9 cellular contexts compared by ENCODE assay signal in genomic region chr19:2089001-2089711, GRCh38. TPM values are rescaled to one million over a fixed set of nuclear protein-coding genes. Genes with fewer than 3 reads are reported as not detected.
DNase-seq lines count a peak whose midpoint lies in the region; ATAC-seq and TF ChIP-seq lines count a peak whose summit lies in the region.
"Had no signal": no experiment of that assay in that cellular context is flagged by ENCODE, and none has a peak within 500 bp of the region (broad histone marks: within the 10 kb centered on the region; RNA-seq: fewer than 3 reads in every experiment).

No MANE protein-coding gene starts in this region.

- intact Hi-C loops in CD14-positive monocyte (cut with micrococcal nuclease) = loop anchor here in 1 of 2 donors (2.0 kb wide), 1 partner anchor 14 kb away; no protein-coding TSS in a partner anchor

- peaks cover 0 to 3% (median 0%) of the 10 kb centered on the region in 3 donors for H3K27me3 Mint-ChIP-seq in CD14-positive monocyte (ENCODE audit: low read depth in 3 of 3)
- peaks cover 8% of the 10 kb centered on the region for H3K27me3 Mint-ChIP-seq in HFFc6 (ENCODE audit: insufficient read depth)
- no peaks in the 10 kb centered on the region for H3K27me3 Mint-ChIP-seq in activated naive CD8-positive, alpha-beta T cell treated with anti-CD3 and anti-CD28 coated beads for 36 hours

- H3K4me1 Mint-ChIP-seq in CD14-positive monocyte (peaks cover 79% of the 10 kb centered on the region), HFFc6 (ENCODE audit: low read depth) (peaks cover 34% of the 10 kb centered on the region)
- H3K4me1 Mint-ChIP-seq in activated naive CD8-positive, alpha-beta T cell treated with anti-CD3 and anti-CD28 coated beads for 36 hours = peaks cover 69% of the 10 kb centered on the region

- H3K27me3 ChIP-seq in mononuclear cell (ENCODE audit: insufficient read depth, low read length) = no peaks in the 10 kb centered on the region

- no peak for DNase-seq in CD14-positive monocyte (ENCODE audit: low spot score)
- DNase-seq in HFFc6 = no peak
- peak; percentile 55 for DNase-seq in activated naive CD8-positive, alpha-beta T cell treated with anti-CD3 and anti-CD28 coated beads for 36 hours
- DNase-seq in GM19240 (ENCODE audit: insufficient read length, low spot score) = no peak
- no peak for DNase-seq in nucleus accumbens (lab: John Stamatoyannopoulos, UW)
- no peak for DNase-seq in DMS153 treated with DMSO at 0.1 percent for 48 hours (lab: John Stamatoyannopoulos, UW; ENCODE audit: unreplicated experiment)
- DNase-seq in omental fat pad (ENCODE audit: low spot score) = no peak
- DNase-seq: Right ventricle myocardium superior had no signal

- H3K9me3 ChIP-seq in mononuclear cell (ENCODE audit: low read depth, low read length) = no peaks in the 10 kb centered on the region

- peaks cover 24 to 42% of the 10 kb centered on the region in 2 donors for H3K36me3 Mint-ChIP-seq in CD14-positive monocyte
- H3K36me3 Mint-ChIP-seq in HFFc6 (ENCODE audit: low read depth) = peaks cover 5% of the 10 kb centered on the region
- H3K36me3 Mint-ChIP-seq in activated naive CD8-positive, alpha-beta T cell treated with anti-CD3 and anti-CD28 coated beads for 36 hours = peaks cover 51% of the 10 kb centered on the region

- peak overlapping the region; percentile 100 for H3K27ac Mint-ChIP-seq in CD14-positive monocyte
- H3K27ac Mint-ChIP-seq in HFFc6 = peak overlapping the region; percentile 46
- peak overlapping the region; percentile 86 for H3K27ac Mint-ChIP-seq in activated naive CD8-positive, alpha-beta T cell treated with anti-CD3 and anti-CD28 coated beads for 36 hours

- H3K4me3 Mint-ChIP-seq in CD14-positive monocyte (peak overlapping the region; percentile 76 to 94), HFFc6 (no peak overlapping the region)
- H3K4me3 Mint-ChIP-seq in activated naive CD8-positive, alpha-beta T cell treated with anti-CD3 and anti-CD28 coated beads for 36 hours = peak overlapping the region; percentile 62

- H3K9me3 Mint-ChIP-seq in CD14-positive monocyte = no peaks in the 10 kb centered on the region
- H3K9me3 Mint-ChIP-seq in HFFc6 = no peaks in the 10 kb centered on the region
- H3K9me3 Mint-ChIP-seq in activated naive CD8-positive, alpha-beta T cell treated with anti-CD3 and anti-CD28 coated beads for 36 hours = no peaks in the 10 kb centered on the region

- TF ChIP-seq CTCF in CD14-positive monocyte (IDR thresholded peaks at IDR 0.05) (no peak), HFFc6 (IDR thresholded peaks at IDR 0.05) (no peak), omental fat pad (IDR thresholded peaks at IDR 0.05) (no peak)

- no peak for ATAC-seq in omental fat pad (ENCODE audit: low FRiP score)

- peaks cover 88% of the 10 kb centered on the region for H3K4me1 ChIP-seq in mononuclear cell (ENCODE audit: insufficient read depth, low read length)

- peak overlapping the region; percentile 25 for H3K4me3 ChIP-seq in mononuclear cell (ENCODE audit: low read length)

RNA-seq across cellular contexts. Expression of gene MOB3A, which starts 7.0 kb away (rescaled TPM):
- 10 to 100 TPM; 60.5 to 96.3 TPM for polyA plus RNA-seq in CD14-positive monocyte
- total RNA-seq in HFFc6 (2021; fragmentation: NEBNext Ultra II Directional; extraction: Animal tissue kit (Norgen Biotek cat#: 25700)) = 10 to 100 TPM; 47.1 to 52.6 (median 51.2) TPM
- total RNA-seq in activated naive CD8-positive, alpha-beta T cell treated with anti-CD3 and anti-CD28 coated beads for 36 hours = 100 to 1,000 TPM; 147 to 153 TPM
- total RNA-seq in mononuclear cell (87.3 TPM), omental fat pad (10 to 100 TPM; 29.7 to 51.7 (median 44.8) TPM)

RNA-seq across cellular contexts. Expression of gene IZUMO4, which starts 7.6 kb away (rescaled TPM):
- polyA plus RNA-seq in CD14-positive monocyte = under 1 TPM; 0.41 to 0.80 TPM
- 1 to 10 TPM in 5 of 6 experiments, under 1 TPM in 1; 0.68 to 1.9 (median 1.5) TPM for total RNA-seq in HFFc6 (2021; fragmentation: NEBNext Ultra II Directional; extraction: Animal tissue kit (Norgen Biotek cat#: 25700))
- total RNA-seq in activated naive CD8-positive, alpha-beta T cell treated with anti-CD3 and anti-CD28 coated beads for 36 hours = 10 to 100 TPM; 12.4 to 12.6 TPM
- total RNA-seq in mononuclear cell (2.9 TPM), omental fat pad (1 to 10 TPM; 3.7 to 5.5 (median 4.6) TPM)

RNA-seq across cellular contexts. Expression of gene MKNK2, which starts 38.1 kb away (rescaled TPM):
- polyA plus RNA-seq in CD14-positive monocyte = 10 to 100 TPM; 16.9 to 21.8 TPM
- 10 to 100 TPM; 61.5 to 82.9 (median 65.2) TPM for total RNA-seq in HFFc6 (2021; fragmentation: NEBNext Ultra II Directional; extraction: Animal tissue kit (Norgen Biotek cat#: 25700))
- total RNA-seq in activated naive CD8-positive, alpha-beta T cell treated with anti-CD3 and anti-CD28 coated beads for 36 hours = 100 to 1,000 TPM; 230 to 232 TPM
- 163 TPM for total RNA-seq in mononuclear cell
- 100 to 1,000 TPM; 133 to 232 (median 178) TPM for total RNA-seq in omental fat pad

Comparison
In these comparisons a context has a peak if more than half of its experiments do, and no peak if none do; other contexts are left out.
1. H3K27ac Mint-ChIP-seq: peak in every context shown above with its lines; median percentile 100 in CD14-positive monocyte; 86 in activated naive CD8-positive, alpha-beta T cell treated with anti-CD3 and anti-CD28 coated beads for 36 hours; 46 in HFFc6.